In the genomic region with DNA sequence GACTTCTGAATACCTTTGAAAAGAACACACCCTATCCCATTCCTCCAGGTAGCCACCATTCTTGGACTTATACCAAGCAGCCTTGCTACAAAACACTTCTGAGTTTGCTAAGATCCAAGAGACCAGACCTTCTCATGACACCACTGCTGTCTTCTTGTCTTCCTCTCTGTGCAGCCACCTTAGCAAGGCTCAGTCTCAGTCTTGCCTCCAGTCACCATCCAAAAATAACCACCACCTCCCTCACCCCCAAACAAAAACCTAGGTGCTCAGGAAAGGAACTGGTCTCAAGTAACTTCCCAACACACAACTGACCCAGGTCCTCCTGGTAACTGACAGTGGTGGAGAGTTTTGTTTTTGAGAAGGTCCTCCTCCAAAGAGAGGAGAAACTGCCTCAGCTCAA, we compare ENCODE assay signal across 17 cellular contexts.
DNase-seq lines count a peak whose midpoint lies in the region; ATAC-seq and TF ChIP-seq lines count a peak whose summit lies in the region.
"Had no signal": no experiment of that assay in that cellular context is flagged by ENCODE, and none has a peak within 500 bp of the region (broad histone marks: within the 10 kb centered on the region; RNA-seq: fewer than 3 reads in every experiment).

No MANE protein-coding gene starts in this region.

- intact Hi-C loops in activated CD4-positive, alpha-beta T cell treated with anti-CD3 and anti-CD28 coated beads, Interleukin-2, amount 10 ng/mL, durations not matched to agents 24 days and 14 days (cut with micrococcal nuclease): no loop called here
- intact Hi-C loops in activated CD4-positive, alpha-beta T cell treated with anti-CD3 and anti-CD28 coated beads for 36 hours (cut with DNase I, micrococcal nuclease): no loop called here
- intact Hi-C loops in psoas muscle (cut with DNase I): loop anchor here in 1 of 2 donors (5.0 kb wide), 1 partner anchor 49 kb away; no protein-coding TSS in a partner anchor

- CTCF ChIA-PET in activated CD4-positive, alpha-beta T cell treated with anti-CD3 and anti-CD28 coated beads for 36 hours (lab: Charles Lee): interaction anchor here (0.6 to 2.9 kb wide), 5 partner anchors 8 to 141 kb away, joined by 3 to 12 read pairs (median 4); no protein-coding TSS in a partner anchor

- no peak overlapping the region for H3K4me3 ChIP-seq in psoas muscle
- H3K4me3 ChIP-seq: cardiac muscle cell, HAP-1, heart right ventricle, upper lobe of left lung had no signal

- H3K4me1 ChIP-seq in psoas muscle: peaks cover 67% of the 10 kb centered on the region

- no peaks in the 10 kb centered on the region for H3K36me3 ChIP-seq in psoas muscle (ENCODE audit: insufficient read depth in 1 of 2, low read depth in 1 of 2)
- H3K36me3 ChIP-seq: cardiac muscle cell, HAP-1, heart right ventricle had no signal

- POLR2A ChIA-PET in activated CD4-positive, alpha-beta T cell treated with anti-CD3 and anti-CD28 coated beads for 36 hours (lab: Charles Lee): no interaction called here

- peaks cover 43% of the 10 kb centered on the region for H3K36me3 Mint-ChIP-seq in activated CD4-positive, alpha-beta T cell treated with anti-CD3 and anti-CD28 coated beads, Interleukin-2, amount 10 ng/mL, durations not matched to agents 24 days and 14 days (ENCODE audit: low read depth)
- H3K36me3 Mint-ChIP-seq in activated CD4-positive, alpha-beta T cell treated with anti-CD3 and anti-CD28 coated beads for 36 hours (ENCODE audit: low read depth): peaks cover 40% of the 10 kb centered on the region
- peaks cover 4% of the 10 kb centered on the region for H3K36me3 Mint-ChIP-seq in activated naive CD8-positive, alpha-beta T cell treated with anti-CD3 and anti-CD28 coated beads, Interleukin-2, amount 50 U/mL, for 24 hours (ENCODE audit: low read depth)

- no peak overlapping the region for H3K4me3 Mint-ChIP-seq in activated CD4-positive, alpha-beta T cell treated with anti-CD3 and anti-CD28 coated beads, Interleukin-2, amount 10 ng/mL, durations not matched to agents 24 days and 14 days
- no peak overlapping the region for H3K4me3 Mint-ChIP-seq in activated CD4-positive, alpha-beta T cell treated with anti-CD3 and anti-CD28 coated beads for 36 hours
- no peak overlapping the region for H3K4me3 Mint-ChIP-seq in activated naive CD8-positive, alpha-beta T cell treated with anti-CD3 and anti-CD28 coated beads, Interleukin-2, amount 50 U/mL, for 24 hours
- H3K4me3 Mint-ChIP-seq: neural crest cell had no signal

- no peaks in the 10 kb centered on the region for H3K9me3 ChIP-seq in psoas muscle
- H3K9me3 ChIP-seq: HAP-1, heart right ventricle, upper lobe of left lung had no signal

- no peaks in the 10 kb centered on the region for H3K27me3 ChIP-seq in psoas muscle (ENCODE audit: insufficient read depth in 3 of 3, low read length in 2 of 3)
- H3K27me3 ChIP-seq: cardiac muscle cell, heart right ventricle, upper lobe of left lung had no signal

- no peaks in the 10 kb centered on the region for H3K27me3 Mint-ChIP-seq in activated CD4-positive, alpha-beta T cell treated with anti-CD3 and anti-CD28 coated beads, Interleukin-2, amount 10 ng/mL, durations not matched to agents 24 days and 14 days
- H3K27me3 Mint-ChIP-seq in activated CD4-positive, alpha-beta T cell treated with anti-CD3 and anti-CD28 coated beads for 36 hours: no peaks in the 10 kb centered on the region
- no peaks in the 10 kb centered on the region for H3K27me3 Mint-ChIP-seq in activated naive CD8-positive, alpha-beta T cell treated with anti-CD3 and anti-CD28 coated beads, Interleukin-2, amount 50 U/mL, for 24 hours

- peaks cover 31% of the 10 kb centered on the region for H3K4me1 Mint-ChIP-seq in activated CD4-positive, alpha-beta T cell treated with anti-CD3 and anti-CD28 coated beads, Interleukin-2, amount 10 ng/mL, durations not matched to agents 24 days and 14 days
- peaks cover 80% of the 10 kb centered on the region for H3K4me1 Mint-ChIP-seq in activated CD4-positive, alpha-beta T cell treated with anti-CD3 and anti-CD28 coated beads for 36 hours
- peaks cover 77% of the 10 kb centered on the region for H3K4me1 Mint-ChIP-seq in activated naive CD8-positive, alpha-beta T cell treated with anti-CD3 and anti-CD28 coated beads, Interleukin-2, amount 50 U/mL, for 24 hours

- H3K27ac Mint-ChIP-seq in activated CD4-positive, alpha-beta T cell treated with anti-CD3 and anti-CD28 coated beads, Interleukin-2, amount 10 ng/mL, durations not matched to agents 24 days and 14 days: peak overlapping the region; percentile 44
- H3K27ac Mint-ChIP-seq in activated CD4-positive, alpha-beta T cell treated with anti-CD3 and anti-CD28 coated beads for 36 hours: no peak overlapping the region
- H3K27ac Mint-ChIP-seq in activated naive CD8-positive, alpha-beta T cell treated with anti-CD3 and anti-CD28 coated beads, Interleukin-2, amount 50 U/mL, for 24 hours: peak overlapping the region; percentile 25

- DNase-seq in activated CD4-positive, alpha-beta T cell treated with anti-CD3 and anti-CD28 coated beads, Interleukin-2, amount 10 ng/mL, durations not matched to agents 24 days and 14 days: no peak
- DNase-seq in activated CD4-positive, alpha-beta T cell treated with anti-CD3 and anti-CD28 coated beads for 36 hours: no peak
- DNase-seq in activated naive CD8-positive, alpha-beta T cell treated with anti-CD3 and anti-CD28 coated beads, Interleukin-2, amount 50 U/mL, for 24 hours: no peak
- DNase-seq in psoas muscle: no peak
- DNase-seq in germinal center (ENCODE audit: low spot score): no peak
- no peak for DNase-seq in iPS-NIHi11 (ENCODE audit: low spot score)
- DNase-seq: activated naive CD4-positive, alpha-beta T cell; heart right ventricle; NCI-H1092; NCI-H446; PC-3; upper lobe of left lung had no signal

- no peak for TF ChIP-seq CTCF in psoas muscle (IDR thresholded peaks at IDR 0.05)

- peaks cover 4% of the 10 kb centered on the region for H3K9me3 Mint-ChIP-seq in activated CD4-positive, alpha-beta T cell treated with anti-CD3 and anti-CD28 coated beads, Interleukin-2, amount 10 ng/mL, durations not matched to agents 24 days and 14 days
- no peaks in the 10 kb centered on the region for H3K9me3 Mint-ChIP-seq in activated CD4-positive, alpha-beta T cell treated with anti-CD3 and anti-CD28 coated beads for 36 hours (ENCODE audit: low read depth)
- no peaks in the 10 kb centered on the region for H3K9me3 Mint-ChIP-seq in activated naive CD8-positive, alpha-beta T cell treated with anti-CD3 and anti-CD28 coated beads, Interleukin-2, amount 50 U/mL, for 24 hours

- H3K27ac ChIP-seq in psoas muscle: peak overlapping the region; percentile 80
- H3K27ac ChIP-seq: cardiac muscle cell had no signal

- ATAC-seq in activated CD4-positive, alpha-beta T cell treated with anti-CD3 and anti-CD28 coated beads for 36 hours: no peak
- ATAC-seq in GM21447 (IDR thresholded peaks at IDR 0.05; ENCODE audit: unreplicated experiment) (peak; percentile 52), psoas muscle (peak; percentile 56 to 69 (median 65)), HG03571 (IDR thresholded peaks at IDR 0.05; ENCODE audit: unreplicated experiment) (no peak)
- no peak for ATAC-seq in activated naive CD8-positive, alpha-beta T cell treated with anti-CD3 and anti-CD28 coated beads, Interleukin-2, amount 50 U/mL, for 24 hours
- ATAC-seq: PC-3 had no signal

Comparison
In these comparisons a context has a peak if more than half of its experiments do, and no peak if none do; other contexts are left out.
1. ATAC-seq: peak in GM21447 (single experiment) and psoas muscle (4 of 4); none in activated CD4-positive, alpha-beta T cell treated with anti-CD3 and anti-CD28 coated beads for 36 hours (single experiment), activated naive CD8-positive, alpha-beta T cell treated with anti-CD3 and anti-CD28 coated beads, Interleukin-2, amount 50 U/mL, for 24 hours (single experiment) and HG03571 (single experiment).